Comparison of ENCODE assay signal across 8 cellular contexts in the genomic region with DNA sequence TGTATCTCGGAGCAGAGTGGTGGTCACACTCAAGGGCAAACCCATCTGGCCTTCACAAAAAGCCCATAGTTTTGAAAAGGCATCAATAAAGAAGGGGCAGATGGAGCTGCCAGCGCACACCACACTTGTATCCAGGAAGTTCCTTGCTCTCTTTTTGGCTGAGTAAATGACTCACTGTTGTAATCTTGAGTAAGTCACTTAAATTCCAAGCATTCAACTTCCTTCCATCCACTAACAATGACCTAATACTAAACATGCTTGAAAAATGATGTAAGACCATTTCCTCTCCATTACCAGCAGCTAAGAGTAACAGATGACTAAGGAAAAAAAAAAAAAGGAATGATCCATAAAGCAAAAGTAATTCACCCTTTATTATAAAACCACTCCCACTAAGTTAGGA. TPM values are rescaled to one million over a fixed set of nuclear protein-coding genes. Genes with fewer than 3 reads are reported as not detected.
DNase-seq lines count a peak whose midpoint lies in the region; ATAC-seq and TF ChIP-seq lines count a peak whose summit lies in the region.
"Had no signal": no experiment of that assay in that cellular context is flagged by ENCODE, and none has a peak within 500 bp of the region (broad histone marks: within the 10 kb centered on the region; RNA-seq: fewer than 3 reads in every experiment).

No MANE protein-coding gene starts in this region.

- H3K23ac ChIP-seq in IMR-90 (ENCODE audit: low read depth, low read length) = peak overlapping the region; percentile 98

- H3K4me3 ChIP-seq in IMR-90 (ENCODE audit: insufficient read depth, low read depth, low read length) (no peak overlapping the region), astrocyte of the cerebellum (ENCODE audit: low read depth, low read length) (no peak overlapping the region), upper lobe of right lung (no peak overlapping the region), MM.1S (ENCODE audit: low read length) (no peak overlapping the region)

- H3K4me2 ChIP-seq in IMR-90 (ENCODE audit: low read depth, low read length) = peak overlapping the region; percentile 66
- no peak overlapping the region for H3K4me2 ChIP-seq in MM.1S (ENCODE audit: low read depth, low read length)

- H3K4me1 ChIP-seq in IMR-90 (ENCODE audit: control insufficient read depth, insufficient read depth, low read length) (peaks cover 13% of the 10 kb centered on the region; the same call in 1 of the 2 replicates), upper lobe of right lung (peaks cover 10% of the 10 kb centered on the region), MM.1S (ENCODE audit: low read length) (no peaks in the 10 kb centered on the region)

- WGBS in IMR-90 (ENCODE audit: extremely low coverage in 2 of 2, insufficient read length in 1 of 2), 2 experiments = 0% methylated on average over 1 of the region's 2 CpGs; no CpG with 5 or more reads in 1 of the 2 experiments

- peak overlapping the region; percentile 98 for H2BK20ac ChIP-seq in IMR-90 (ENCODE audit: low read depth, low read length)

- peak overlapping the region; percentile 100 for H2BK5ac ChIP-seq in IMR-90 (ENCODE audit: low read depth, low read length, poor library complexity, severe bottlenecking)

- ATAC-seq in IMR-90 (ENCODE audit: low read depth) (peak; percentile 73), upper lobe of right lung (peak; percentile 94), GM21576 (IDR thresholded peaks at IDR 0.05; ENCODE audit: unreplicated experiment) (no peak)

- H3K9me2 ChIP-seq in MM.1S (replicated peaks; ENCODE audit: insufficient read depth, low read length) = no peaks in the 10 kb centered on the region

- TF ChIP-seq CTCF in IMR-90 (conservative IDR thresholded peaks at IDR 0.05; ENCODE audit: low read depth, low read length) (no peak), astrocyte of the cerebellum (IDR thresholded peaks at IDR 0.05; ENCODE audit: low read depth, low read length, missing control alignments) (no peak), upper lobe of right lung (IDR thresholded peaks at IDR 0.05) (no peak), MM.1S (IDR thresholded peaks at IDR 0.05; ENCODE audit: low read length) (no peak)

- POLR2A ChIA-PET in IMR-90 (lab: Charles Lee; ENCODE audit: unreplicated experiment) = interaction anchor here (0.6 to 1.2 kb wide), 9 partner anchors 26 to 114 kb away, joined by 3 to 12 read pairs (median 3); partner anchors contain the start of gene USP53

- H3K14ac ChIP-seq in IMR-90 (replicated peaks; ENCODE audit: low read depth, low read length) = peak overlapping the region; percentile 97

- H4K20me1 ChIP-seq in IMR-90 (ENCODE audit: insufficient read depth, low read length) (no peaks in the 10 kb centered on the region), MM.1S (ENCODE audit: insufficient read depth, low read length) (no peaks in the 10 kb centered on the region)

- peak overlapping the region; percentile 77 for H2AK5ac ChIP-seq in IMR-90 (ENCODE audit: low read depth, low read length)

- no peaks in the 10 kb centered on the region for H3K36me3 ChIP-seq in IMR-90 (ENCODE audit: control insufficient read depth, insufficient read depth, low read length)
- no peaks in the 10 kb centered on the region for H3K36me3 ChIP-seq in upper lobe of right lung
- no peaks in the 10 kb centered on the region for H3K36me3 ChIP-seq in MM.1S (replicated peaks; ENCODE audit: insufficient read depth, low read length)

- H4K8ac ChIP-seq in IMR-90 (ENCODE audit: low read depth in 2 of 2, low read length in 2 of 2) = peak overlapping the region; percentile 87 to 98

- no peak for TF ChIP-seq POLR2A in IMR-90 (IDR thresholded peaks at IDR 0.05; ENCODE audit: low read depth, low read length)

- H3K27ac ChIP-seq in IMR-90 (ENCODE audit: insufficient read depth, low read length) = peak overlapping the region; percentile 95
- H3K27ac ChIP-seq in upper lobe of right lung = peak overlapping the region; percentile 52
- H3K27ac ChIP-seq in MM.1S (ENCODE audit: low read length) = no peak overlapping the region

- H2AK9ac ChIP-seq in IMR-90 (replicated peaks; ENCODE audit: low read depth, low read length, poor library complexity) = no peak overlapping the region

- CTCF ChIA-PET in IMR-90 (lab: Yijun Ruan, JAX) = interaction anchor here (0.7 kb wide), 1 partner anchor 47 kb away, joined by 3 read pairs; no protein-coding TSS in a partner anchor

- H3K18ac ChIP-seq in IMR-90 (ENCODE audit: low read depth, low read length) = peak overlapping the region; percentile 98

- H4K5ac ChIP-seq in IMR-90 (ENCODE audit: low read depth, low read length) = peak overlapping the region; percentile 96

- H3K79me1 ChIP-seq in IMR-90 (ENCODE audit: low read depth in 1 of 2, low read length in 2 of 2) = 0 out of 4 replicates have a peak, but pooled peaks cover 0 to 2% of the 10 kb centered on the region in 2 experiments

- H4K91ac ChIP-seq in IMR-90 (ENCODE audit: insufficient read depth, low read depth, low read length) = peak overlapping the region; percentile 96

- H3K79me2 ChIP-seq in MM.1S (ENCODE audit: low read length) = no peaks in the 10 kb centered on the region

- peak overlapping the region; percentile 66; the same call in 1 of the 3 replicates for H2BK15ac ChIP-seq in IMR-90 (ENCODE audit: low read depth, low read length)

- H3K4ac ChIP-seq in IMR-90 (ENCODE audit: low read depth, low read length) = peak overlapping the region; percentile 92

- H3K56ac ChIP-seq in IMR-90 (ENCODE audit: extremely low read depth, insufficient read depth, low read length) = peak overlapping the region; percentile 91

- dilution Hi-C loops in IMR-90 (cut with HindIII; ENCODE audit: low sequenced_read_pairs, unreplicated experiment) = no loop called here

- H2AFZ ChIP-seq in IMR-90 (replicated peaks; ENCODE audit: low read length, poor library complexity) (peak overlapping the region; percentile 47), MM.1S (ENCODE audit: low read length) (no peak overlapping the region)

- no TSS peak for BruUV-seq in IMR-90 (replicated peaks; lab: Mats Ljungman, UMichigan)

- H2BK120ac ChIP-seq in IMR-90 (ENCODE audit: low read depth, low read length) = peak overlapping the region; percentile 100

- no peak for TF ChIP-seq RAD21 in IMR-90 (IDR thresholded peaks at IDR 0.05; ENCODE audit: low read length)

- in situ Hi-C loops in IMR-90 (cut with MboI; ENCODE audit: low sequenced_read_pairs) (loop anchor here (10.0 kb wide), 1 partner anchor 112 kb away; the partner anchor contains the start of gene USP53), astrocyte of the cerebellum (cut with HindIII; ENCODE audit: low sequenced_read_pairs) (no loop called here)

- DNase-seq in IMR-90 = peak; percentile 99
- peak; percentile 92 for DNase-seq in astrocyte of the cerebellum (ENCODE audit: low read depth)
- peak; percentile 38 for DNase-seq in iPS-NIHi7 (ENCODE audit: extremely low spot score)
- no peak for DNase-seq in upper lobe of right lung
- no peak for DNase-seq in MM.1S
- no peak for DNase-seq in activated effector memory CD4-positive, alpha-beta T cell treated with Interleukin-2 at 50 U/mL for 16 hours
- DNase-seq: activated effector memory CD4-positive, alpha-beta T cell treated with anti-CD3 and anti-CD28 coated beads, Interleukin-2, amount 50 U/mL, for 16 hours had no signal

- H3K27me3 ChIP-seq in IMR-90 (ENCODE audit: control insufficient read depth, insufficient read depth, low read length) (no peaks in the 10 kb centered on the region), upper lobe of right lung (no peaks in the 10 kb centered on the region), MM.1S (replicated peaks; ENCODE audit: insufficient read depth, low read length) (no peaks in the 10 kb centered on the region)

- peaks cover 10% of the 10 kb centered on the region; the same call in 1 of the 2 replicates for H3K9me1 ChIP-seq in IMR-90 (ENCODE audit: insufficient read depth, low read length)

- H3F3A ChIP-seq in MM.1S (ENCODE audit: insufficient read depth, low read length) = no peaks in the 10 kb centered on the region

- intact Hi-C loops in IMR-90 (cut with micrococcal nuclease) (loop anchor here (2.0 to 5.0 kb wide), 3 partner anchors 61 to 121 kb away; partner anchors contain the start of gene USP53), upper lobe of right lung (cut with DNase I) (no loop called here)

- H3K9ac ChIP-seq in IMR-90 (ENCODE audit: low read depth, low read length) = peak overlapping the region; percentile 44; the same call in 1 of the 2 replicates
- no peak overlapping the region for H3K9ac ChIP-seq in MM.1S (ENCODE audit: low read length)

- H3K9me3 ChIP-seq in IMR-90 (ENCODE audit: control insufficient read depth, insufficient read depth, low read length) = no peaks in the 10 kb centered on the region
- H3K9me3 ChIP-seq in upper lobe of right lung = no peaks in the 10 kb centered on the region
- no peaks in the 10 kb centered on the region for H3K9me3 ChIP-seq in MM.1S (replicated peaks; ENCODE audit: insufficient read depth, low read length)

TF ChIP-seq in IMR-90, 13 proteins besides CTCF, POLR2A, EP300 and RAD21 (continues in another document):
- TF ChIP-seq NFE2L2 (IDR thresholded peaks at IDR 0.05; ENCODE audit: low read depth, low read length) = peak; percentile 74
- TF ChIP-seq FOS (IDR thresholded peaks at IDR 0.05; ENCODE audit: low read depth, low read length) = peak; percentile 93
- TF ChIP-seq ELK1 (IDR thresholded peaks at IDR 0.05; ENCODE audit: borderline replicate concordance, low read depth, low read length) = no peak
- peak; percentile 51 for TF ChIP-seq RCOR1 (IDR thresholded peaks at IDR 0.05; ENCODE audit: insufficient replicate concordance, low read length)
- peak; percentile 67 for TF ChIP-seq MAFK (IDR thresholded peaks at IDR 0.05; ENCODE audit: low read depth, low read length)
- TF ChIP-seq CEBPB (IDR thresholded peaks at IDR 0.05; ENCODE audit: low read depth, low read length) = peak; percentile 94
- TF ChIP-seq BHLHE40 (IDR thresholded peaks at IDR 0.05; ENCODE audit: low read depth, low read length) = peak; percentile 62
- TF ChIP-seq SMC3 (IDR thresholded peaks at IDR 0.05; ENCODE audit: low read depth, low read length) = no peak

RNA-seq across cellular contexts. Expression of gene MYOZ2, which starts 32.4 kb away (rescaled TPM):
- total RNA-seq in IMR-90 (2012; rRNA removed) (under 0.01 and 0.18 TPM in 2 replicates), upper lobe of right lung (0.23 TPM)
- polyA plus RNA-seq in IMR-90 (2012; rRNA removed) = 0.14 and 0.17 TPM in 2 replicates
- polyA plus RNA-seq in IMR-90 (2012; cell fraction: cytosol; rRNA removed) = 0.04 TPM in 1 of 2 replicates, not detected in the other
- polyA plus RNA-seq in IMR-90 (2012; cell fraction: nucleus; rRNA removed; ENCODE audit: low replicate concordance) = 0.02 and 0.10 TPM in 2 replicates

Comparison
In these comparisons a context has a peak if more than half of its experiments do, and no peak if none do; other contexts are left out.
1. DNase-seq: peak in IMR-90 (single experiment), astrocyte of the cerebellum (single experiment) and iPS-NIHi7 (single experiment); none in upper lobe of right lung (single experiment), MM.1S (single experiment) and activated effector memory CD4-positive, alpha-beta T cell treated with Interleukin-2 at 50 U/mL for 16 hours (single experiment).